In genomic region chr6:89597988-89598387, GRCh38 we compare ENCODE assay signal across 8 cellular contexts. TPM values are rescaled to one million over a fixed set of nuclear protein-coding genes. Genes with fewer than 3 reads are reported as not detected.
DNase-seq lines count a peak whose midpoint lies in the region; ATAC-seq lines count a peak whose summit lies in the region.

No MANE protein-coding gene starts in this region.

- no peak overlapping the region for H3K4me3 Mint-ChIP-seq in activated naive CD4-positive, alpha-beta T cell treated with anti-CD3 and anti-CD28 coated beads, Interleukin-2, amount 10 ng/mL, durations not matched to agents 7 days and 5 days
- no peak overlapping the region for H3K4me3 Mint-ChIP-seq in activated T-cell treated with anti-CD3 and anti-CD28 coated beads, Interleukin-2, amount 50 U/mL, for 24 hours

- DNase-seq in activated naive CD4-positive, alpha-beta T cell treated with anti-CD3 and anti-CD28 coated beads, Interleukin-2, amount 10 ng/mL, durations not matched to agents 7 days and 5 days: peak; percentile 23
- DNase-seq in activated naive CD4-positive, alpha-beta T cell treated with anti-CD3 and anti-CD28 coated beads, Interleukin-2, amount 50 U/mL, for 16 hours: no peak
- DNase-seq in NCI-H2171 treated with DMSO at 0.1 percent for 48 hours (lab: John Stamatoyannopoulos, UW): peak; percentile 35
- DNase-seq in cerebellum (ENCODE audit: low spot score): peak; percentile 52
- peak; percentile 19 for DNase-seq in pons (ENCODE audit: low spot score)
- no peak for DNase-seq in activated T-cell treated with anti-CD3 and anti-CD28 coated beads for 4 hours
- DNase-seq in activated T-cell treated with anti-CD3 and anti-CD28 coated beads, Interleukin-2, amount 50 U/mL, for 24 hours: no peak

- H3K36me3 Mint-ChIP-seq in activated naive CD4-positive, alpha-beta T cell treated with anti-CD3 and anti-CD28 coated beads, Interleukin-2, amount 10 ng/mL, durations not matched to agents 7 days and 5 days: peaks cover 31% of the 10 kb centered on the region
- H3K36me3 Mint-ChIP-seq in activated T-cell treated with anti-CD3 and anti-CD28 coated beads, Interleukin-2, amount 50 U/mL, for 24 hours (ENCODE audit: low read depth): peaks cover 2% of the 10 kb centered on the region

- ATAC-seq in HG03139 (IDR thresholded peaks at IDR 0.05; ENCODE audit: unreplicated experiment): no peak

- H3K27ac Mint-ChIP-seq in activated naive CD4-positive, alpha-beta T cell treated with anti-CD3 and anti-CD28 coated beads, Interleukin-2, amount 10 ng/mL, durations not matched to agents 7 days and 5 days: peak overlapping the region; percentile 94
- no peak overlapping the region for H3K27ac Mint-ChIP-seq in activated T-cell treated with anti-CD3 and anti-CD28 coated beads, Interleukin-2, amount 50 U/mL, for 24 hours

- peaks cover 23% of the 10 kb centered on the region for H3K9me3 Mint-ChIP-seq in activated naive CD4-positive, alpha-beta T cell treated with anti-CD3 and anti-CD28 coated beads, Interleukin-2, amount 10 ng/mL, durations not matched to agents 7 days and 5 days
- peaks cover 4% of the 10 kb centered on the region for H3K9me3 Mint-ChIP-seq in activated T-cell treated with anti-CD3 and anti-CD28 coated beads, Interleukin-2, amount 50 U/mL, for 24 hours

- H3K4me1 Mint-ChIP-seq in activated naive CD4-positive, alpha-beta T cell treated with anti-CD3 and anti-CD28 coated beads, Interleukin-2, amount 10 ng/mL, durations not matched to agents 7 days and 5 days: peaks cover 57% of the 10 kb centered on the region
- peaks cover 18% of the 10 kb centered on the region for H3K4me1 Mint-ChIP-seq in activated T-cell treated with anti-CD3 and anti-CD28 coated beads, Interleukin-2, amount 50 U/mL, for 24 hours (ENCODE audit: low read depth)

- peaks cover 8% of the 10 kb centered on the region for H3K27me3 Mint-ChIP-seq in activated naive CD4-positive, alpha-beta T cell treated with anti-CD3 and anti-CD28 coated beads, Interleukin-2, amount 10 ng/mL, durations not matched to agents 7 days and 5 days
- H3K27me3 Mint-ChIP-seq in activated T-cell treated with anti-CD3 and anti-CD28 coated beads, Interleukin-2, amount 50 U/mL, for 24 hours: no peaks in the 10 kb centered on the region

- CTCF ChIA-PET in activated naive CD4-positive, alpha-beta T cell treated with anti-CD3 and anti-CD28 coated beads, Interleukin-2, amount 10 ng/mL, durations not matched to agents 7 days and 5 days (lab: Charles Lee): interaction anchor here (0.7 to 1.6 kb wide), 5 partner anchors 11 to 229 kb away, joined by 3 to 7 read pairs (median 4); partner anchors contain the start of gene ANKRD6

RNA-seq across cellular contexts. Expression of gene LYRM2, which starts 40.6 kb away (rescaled TPM):
- 22.0 TPM for total RNA-seq in cerebellum

Comparison
In these comparisons a context has a peak if more than half of its experiments do, and no peak if none do; other contexts are left out.
1. DNase-seq: peak in activated naive CD4-positive, alpha-beta T cell treated with anti-CD3 and anti-CD28 coated beads, Interleukin-2, amount 10 ng/mL, durations not matched to agents 7 days and 5 days (single experiment), NCI-H2171 treated with DMSO at 0.1 percent for 48 hours (single experiment), cerebellum (single experiment) and pons (single experiment); none in activated naive CD4-positive, alpha-beta T cell treated with anti-CD3 and anti-CD28 coated beads, Interleukin-2, amount 50 U/mL, for 16 hours (single experiment), activated T-cell treated with anti-CD3 and anti-CD28 coated beads for 4 hours (single experiment) and activated T-cell treated with anti-CD3 and anti-CD28 coated beads, Interleukin-2, amount 50 U/mL, for 24 hours (single experiment).